8 cellular contexts compared by ENCODE assay signal in the genomic region with DNA sequence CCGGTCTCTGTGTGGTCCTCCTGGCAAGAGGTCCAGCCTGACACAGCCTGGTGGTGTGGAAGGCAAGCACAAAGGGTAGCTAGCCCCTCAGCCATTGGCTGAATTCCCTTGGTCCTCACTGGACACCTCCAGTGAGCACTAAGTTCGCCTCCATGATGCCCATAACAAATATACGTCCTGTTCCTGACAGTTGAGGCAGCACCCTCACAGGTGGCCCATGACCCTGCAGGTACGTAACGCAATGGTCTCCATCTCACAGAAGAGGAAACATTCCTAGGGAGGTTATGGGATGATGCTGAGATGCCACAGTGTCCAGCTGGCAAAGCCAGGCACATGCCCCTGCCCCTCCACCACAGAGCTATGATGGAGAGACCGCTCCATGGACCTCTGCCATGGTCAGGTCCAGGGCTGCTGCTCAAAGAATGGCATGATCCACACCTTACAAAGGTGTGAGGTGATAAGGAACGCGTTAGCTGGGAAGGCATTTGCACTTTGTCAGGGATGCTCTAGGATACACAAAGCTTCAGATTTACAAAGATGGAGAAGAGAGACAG. TPM values are rescaled to one million over a fixed set of nuclear protein-coding genes. Genes with fewer than 3 reads are reported as not detected.
DNase-seq lines count a peak whose midpoint lies in the region; ATAC-seq and TF ChIP-seq lines count a peak whose summit lies in the region.

No MANE protein-coding gene starts in this region.

- H3K4me3 Mint-ChIP-seq in T-helper 2 cell treated with Interferon-gamma antibody and Interleukin-4, amounts not matched to agents 5 μg/mL and 100 μg/mL, for 36 hours = peak overlapping the region; percentile 35
- H3K4me3 Mint-ChIP-seq in glutamatergic neuron (ENCODE audit: unreplicated experiment) = peak overlapping the region; percentile 67

- H3K4me3 ChIP-seq in OCI-LY3 (ENCODE audit: low read length) = peak overlapping the region; percentile 85

- H3K9ac ChIP-seq in OCI-LY3 (ENCODE audit: low read length) = peak overlapping the region; percentile 92

- H3K27me3 Mint-ChIP-seq in T-helper 2 cell treated with Interferon-gamma antibody and Interleukin-4, amounts not matched to agents 5 μg/mL and 100 μg/mL, for 36 hours (ENCODE audit: low read depth) = peaks cover 44% of the 10 kb centered on the region
- H3K27me3 Mint-ChIP-seq in glutamatergic neuron (ENCODE audit: unreplicated experiment) = peaks cover 23% of the 10 kb centered on the region

- H3K36me3 ChIP-seq in OCI-LY3 (replicated peaks; ENCODE audit: low read depth, low read length) = peaks cover 17% of the 10 kb centered on the region

- no peaks in the 10 kb centered on the region for H3K9me3 Mint-ChIP-seq in T-helper 2 cell treated with Interferon-gamma antibody and Interleukin-4, amounts not matched to agents 5 μg/mL and 100 μg/mL, for 36 hours
- peaks cover 21% of the 10 kb centered on the region for H3K9me3 Mint-ChIP-seq in glutamatergic neuron (ENCODE audit: unreplicated experiment)

- H3K79me2 ChIP-seq in OCI-LY3 (ENCODE audit: low read length) = peaks cover 56% of the 10 kb centered on the region

- no peak overlapping the region for H2AFZ ChIP-seq in OCI-LY3 (ENCODE audit: low read depth, low read length)

- H3K27me3 ChIP-seq in OCI-LY3 (ENCODE audit: low read depth, low read length) = no peaks in the 10 kb centered on the region

- H3K27ac Mint-ChIP-seq in T-helper 2 cell treated with Interferon-gamma antibody and Interleukin-4, amounts not matched to agents 5 μg/mL and 100 μg/mL, for 36 hours = no peak overlapping the region
- peak overlapping the region; percentile 59 for H3K27ac Mint-ChIP-seq in glutamatergic neuron (ENCODE audit: unreplicated experiment)

- peak overlapping the region; percentile 93 for H3K4me2 ChIP-seq in OCI-LY3 (ENCODE audit: low read length)

- H3K4me1 Mint-ChIP-seq in T-helper 2 cell treated with Interferon-gamma antibody and Interleukin-4, amounts not matched to agents 5 μg/mL and 100 μg/mL, for 36 hours (ENCODE audit: low read depth) = peaks cover 6% of the 10 kb centered on the region
- peaks cover 40% of the 10 kb centered on the region for H3K4me1 Mint-ChIP-seq in glutamatergic neuron (ENCODE audit: low read depth, unreplicated experiment)

- DNase-seq in T-helper 2 cell treated with Interferon-gamma antibody and Interleukin-4, amounts not matched to agents 5 μg/mL and 100 μg/mL, for 36 hours (ENCODE audit: low spot score) = no peak
- DNase-seq in T-helper 2 cell (no peak), glutamatergic neuron (no peak), posterior cingulate gyrus (peak in 6 of 10 donors; percentile 3 to 58 (median 8)), hippocampal formation (lab: John Stamatoyannopoulos, UW) (no peak)

- TF ChIP-seq CTCF in OCI-LY3 (IDR thresholded peaks at IDR 0.05; ENCODE audit: low read depth, low read length) (no peak), glutamatergic neuron (IDR thresholded peaks at IDR 0.05; ENCODE audit: partially characterized antibody, unreplicated experiment) (no peak)

- ATAC-seq in HG03571 (IDR thresholded peaks at IDR 0.05; ENCODE audit: unreplicated experiment) = no peak
- ATAC-seq in GM21447 (IDR thresholded peaks at IDR 0.05; ENCODE audit: unreplicated experiment) = no peak

- H4K20me1 ChIP-seq in OCI-LY3 (ENCODE audit: insufficient read depth, low read length) = peaks cover 26% of the 10 kb centered on the region

- peak overlapping the region; percentile 99 for H3K27ac ChIP-seq in OCI-LY3 (ENCODE audit: low read length)

- intact Hi-C loops in posterior cingulate gyrus (cut with DNase I) = no loop called here

- H3K36me3 Mint-ChIP-seq in T-helper 2 cell treated with Interferon-gamma antibody and Interleukin-4, amounts not matched to agents 5 μg/mL and 100 μg/mL, for 36 hours (ENCODE audit: low read depth) = no peaks in the 10 kb centered on the region
- peaks cover 4% of the 10 kb centered on the region for H3K36me3 Mint-ChIP-seq in glutamatergic neuron (ENCODE audit: unreplicated experiment)

- H3K4me1 ChIP-seq in OCI-LY3 (ENCODE audit: low read length) = peaks cover 67% of the 10 kb centered on the region

- no peaks in the 10 kb centered on the region for H3K9me3 ChIP-seq in OCI-LY3 (ENCODE audit: insufficient read depth, low read length)

RNA-seq across cellular contexts. Expression of a gene that starts 1.4 kb away (rescaled TPM):
- total RNA-seq in glutamatergic neuron (ENCODE audit: unreplicated experiment) = 82.5 TPM

Comparison
In these comparisons a context has a peak if more than half of its experiments do, and no peak if none do; other contexts are left out.
1. DNase-seq: peak in posterior cingulate gyrus (6 of 10); none in T-helper 2 cell treated with Interferon-gamma antibody and Interleukin-4, amounts not matched to agents 5 μg/mL and 100 μg/mL, for 36 hours (single experiment), T-helper 2 cell (0 of 5), glutamatergic neuron (single experiment) and hippocampal formation (0 of 2).